Comparison of ENCODE assay signal across 11 cellular contexts in the genomic region with DNA sequence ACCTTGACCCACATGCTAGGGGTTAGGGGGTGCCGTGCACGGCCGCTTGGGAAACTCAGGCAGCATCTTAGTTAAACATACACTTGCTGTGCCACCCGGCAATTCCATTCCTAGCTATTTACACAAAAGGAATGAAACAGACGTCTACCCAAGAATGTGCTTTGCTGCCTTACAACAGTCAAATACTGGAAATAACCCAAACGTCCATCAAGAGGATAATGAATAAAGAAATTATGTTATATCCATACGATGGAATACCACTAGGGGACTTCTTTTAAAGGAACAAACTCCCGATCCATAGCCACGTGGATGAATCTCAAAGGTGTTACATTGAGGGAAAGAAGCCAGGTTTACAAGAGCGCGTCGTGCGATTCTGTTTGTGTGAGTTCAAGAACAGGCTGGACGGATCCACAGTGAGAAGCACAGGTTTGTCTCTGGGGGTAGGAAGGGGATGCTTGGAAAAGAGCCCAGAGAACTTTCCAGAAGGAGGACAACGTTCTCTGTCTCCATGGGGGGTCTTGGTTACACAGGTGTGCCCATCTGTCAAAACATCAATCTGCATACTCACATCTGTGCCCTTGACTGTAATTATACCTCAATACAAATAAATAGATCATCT. TPM values are rescaled to one million over a fixed set of nuclear protein-coding genes. Genes with fewer than 3 reads are reported as not detected.
DNase-seq lines count a peak whose midpoint lies in the region; ATAC-seq and TF ChIP-seq lines count a peak whose summit lies in the region.
"Had no signal": no experiment of that assay in that cellular context is flagged by ENCODE, and none has a peak within 500 bp of the region (broad histone marks: within the 10 kb centered on the region; RNA-seq: fewer than 3 reads in every experiment).

No MANE protein-coding gene starts in this region.

- no peaks in the 10 kb centered on the region for H3K4me1 ChIP-seq in SJCRH30
- H3K4me1 ChIP-seq: foreskin keratinocyte had no signal

- H3K9me3 ChIP-seq in SJCRH30 (replicated peaks): no peaks in the 10 kb centered on the region

- no peaks in the 10 kb centered on the region for H3K9me3 Mint-ChIP-seq in neural crest cell

- H3K4me3 ChIP-seq in SJCRH30: no peak overlapping the region
- H3K4me3 ChIP-seq in lower leg skin (ENCODE audit: low read depth, poor library complexity, severe bottlenecking): no peak overlapping the region

- H3K27ac Mint-ChIP-seq in neural crest cell (ENCODE audit: unreplicated experiment): peak overlapping the region; percentile 36
- H3K27ac Mint-ChIP-seq: activated naive CD4-positive, alpha-beta T cell treated with anti-CD3 and anti-CD28 coated beads for 36 hours had no signal

- no peaks in the 10 kb centered on the region for H3K36me3 ChIP-seq in SJCRH30

- ATAC-seq in GM18867 (IDR thresholded peaks at IDR 0.05; ENCODE audit: unreplicated experiment): no peak
- ATAC-seq: foreskin keratinocyte had no signal

- no peak overlapping the region for H3K27ac ChIP-seq in SJCRH30
- H3K27ac ChIP-seq: foreskin keratinocyte had no signal

- peaks cover 33% of the 10 kb centered on the region for H3K4me1 Mint-ChIP-seq in neural crest cell

- no peaks in the 10 kb centered on the region for H3K27me3 ChIP-seq in SJCRH30
- H3K27me3 ChIP-seq: foreskin keratinocyte had no signal

- TF ChIP-seq CTCF in neural crest cell (conservative IDR thresholded peaks at IDR 0.05): no peak
- TF ChIP-seq CTCF in lower leg skin (IDR thresholded peaks at IDR 0.05): no peak

- no peaks in the 10 kb centered on the region for H3K27me3 Mint-ChIP-seq in neural crest cell (ENCODE audit: low read depth)

- H3K4me3 Mint-ChIP-seq in neural crest cell: no peak overlapping the region
- H3K4me3 Mint-ChIP-seq: activated naive CD4-positive, alpha-beta T cell treated with anti-CD3 and anti-CD28 coated beads for 36 hours had no signal

- DNase-seq in COLO668 (lab: John Stamatoyannopoulos, UW; ENCODE audit: unreplicated experiment) (peak; percentile 6), NCI-H2081 (lab: John Stamatoyannopoulos, UW) (peak; percentile 57 to 79), cerebellar cortex (ENCODE audit: low spot score) (peak; percentile 12), neural crest cell (ENCODE audit: low read depth, low spot score) (no peak), SJCRH30 (no peak), globus pallidus (ENCODE audit: low spot score) (no peak), lower leg skin (ENCODE audit: low spot score in 2 of 2) (no peak)
- DNase-seq: activated naive CD4-positive, alpha-beta T cell treated with anti-CD3 and anti-CD28 coated beads for 36 hours; foreskin keratinocyte; Karpas-422 had no signal

- TF ChIP-seq POLR2A in lower leg skin (IDR thresholded peaks at IDR 0.05): no peak

- WGBS in lower leg skin, 2 donors: 51 to 53% methylated on average over 15 of the region's 15 CpGs

- intact Hi-C loops in lower leg skin (cut with DNase I; ENCODE audit: low total_unique reads): no loop called here

- no peaks in the 10 kb centered on the region for H3K36me3 Mint-ChIP-seq in neural crest cell (ENCODE audit: low read depth)

RNA-seq across cellular contexts. Expression of gene STK32C, which starts 41.8 kb away (rescaled TPM):
- total RNA-seq in neural crest cell (19.6 and 21.9 TPM in 2 replicates), lower leg skin (1 to 10 TPM; 4.8 to 6.4 (median 5.7) TPM)
- total RNA-seq in SJCRH30 (2014; rRNA removed; shearing (Covaris generic)): 2.8 and 4.2 TPM in 2 replicates

Comparison
In these comparisons a context has a peak if more than half of its experiments do, and no peak if none do; other contexts are left out.
1. DNase-seq: peak in COLO668 (single experiment), NCI-H2081 (2 of 2) and cerebellar cortex (single experiment); none in neural crest cell (single experiment), SJCRH30 (0 of 2), globus pallidus (single experiment) and lower leg skin (0 of 2).